ENCODE assay signal across 16 cellular contexts in genomic region chr4:8772499-8773123, GRCh38.
"Had no signal": no experiment of that assay in that cellular context is flagged by ENCODE, and none has a peak within 500 bp of the region (broad histone marks: within the 10 kb centered on the region; RNA-seq: fewer than 3 reads in every experiment).

No MANE protein-coding gene starts in this region.

- H3K27ac ChIP-seq: parathyroid adenoma, testis, upper lobe of left lung, VCaP had no signal

- H3K4me1 ChIP-seq: parathyroid adenoma, testis, upper lobe of left lung had no signal

- H3K9me3 ChIP-seq: testis, upper lobe of left lung had no signal

- H3K27me3 ChIP-seq: testis, upper lobe of left lung had no signal

- H3K36me3 ChIP-seq: upper lobe of left lung had no signal

- H3K4me3 ChIP-seq: testis, upper lobe of left lung had no signal

- ATAC-seq: activated T-helper 17 cell treated with anti-CD3 and anti-CD28 coated beads, Interleukin-2, amount 50 U/mL, for 72 hours; SK-N-SH treated with all-trans-retinoic acid at 6 μM for 48 hours; stimulated activated naive CD8-positive, alpha-beta T cell treated with anti-CD3 and anti-CD28 coated beads, Interleukin-15, amount 100 ng/mL, for 72 hours had no signal

- DNase-seq: activated CD4-positive, alpha-beta T cell treated with anti-CD3 and anti-CD28 coated beads for 1 hour; activated CD4-positive, alpha-beta T cell treated with anti-CD3 and anti-CD28 coated beads, Interleukin-2, amount 50 U/mL, for 4 hours; activated naive CD8-positive, alpha-beta T cell treated with anti-CD3 and anti-CD28 coated beads for 36 hours; amygdala; effector CD8-positive, alpha-beta T cell; foreskin fibroblast; kidney glomerular epithelial cell; naive B cell; small intestine; stimulated activated naive CD8-positive, alpha-beta T cell treated with anti-CD3 and anti-CD28 coated beads, Interleukin-15, amount 100 ng/mL, for 72 hours; testis had no signal
